Comparison of ENCODE assay signal across 10 cellular contexts in genomic region chr7:77482015-77482414, GRCh38. TPM values are rescaled to one million over a fixed set of nuclear protein-coding genes. Genes with fewer than 3 reads are reported as not detected.
DNase-seq lines count a peak whose midpoint lies in the region; ATAC-seq and TF ChIP-seq lines count a peak whose summit lies in the region.
"Had no signal": no experiment of that assay in that cellular context is flagged by ENCODE, and none has a peak within 500 bp of the region (broad histone marks: within the 10 kb centered on the region; RNA-seq: fewer than 3 reads in every experiment).

No MANE protein-coding gene starts in this region.

- WGBS in stomach, 5 donors: 29 to 50% (median 32%) methylated on average over 3 of the region's 3 CpGs

- ATAC-seq in GM21447 (IDR thresholded peaks at IDR 0.05; ENCODE audit: unreplicated experiment): no peak
- no peak for ATAC-seq in GM19324 (IDR thresholded peaks at IDR 0.05; ENCODE audit: low FRiP score, unreplicated experiment)

- H3K36me3 ChIP-seq in stomach: no peaks in the 10 kb centered on the region
- H3K36me3 ChIP-seq: MG63, tibial artery had no signal

- no peak for TF ChIP-seq POLR2A in stomach (IDR thresholded peaks at IDR 0.05)

- no peak overlapping the region for H3K27ac Mint-ChIP-seq in progenitor cell of endocrine pancreas

- no peak overlapping the region for H3K4me3 Mint-ChIP-seq in progenitor cell of endocrine pancreas (ENCODE audit: low read depth)

- H3K36me3 Mint-ChIP-seq in progenitor cell of endocrine pancreas (ENCODE audit: insufficient read depth): no peaks in the 10 kb centered on the region

- DNase-seq in SKM-1 treated with dmso at 0.1 percent for 144 hours (lab: John Stamatoyannopoulos, UW; ENCODE audit: unreplicated experiment) (peak; percentile 37), iris pigment epithelial cell (ENCODE audit: low read depth) (peak; percentile 34), stomach (peak; percentile 69), GM19238 (ENCODE audit: insufficient read length, low spot score) (no peak), progenitor cell of endocrine pancreas (ENCODE audit: low spot score, unreplicated experiment) (no peak)
- DNase-seq: MG63, tibial artery had no signal

- peaks cover 5% of the 10 kb centered on the region for H3K27me3 Mint-ChIP-seq in progenitor cell of endocrine pancreas

- intact Hi-C loops in stomach (cut with DNase I; ENCODE audit: low total_unique reads): no loop called here

- no peak for TF ChIP-seq CTCF in stomach (IDR thresholded peaks at IDR 0.05)
- TF ChIP-seq CTCF in progenitor cell of endocrine pancreas (IDR thresholded peaks at IDR 0.05; ENCODE audit: unreplicated experiment): no peak

- no peaks in the 10 kb centered on the region for H3K9me3 Mint-ChIP-seq in progenitor cell of endocrine pancreas (ENCODE audit: low read depth)

- H3K27me3 ChIP-seq in stomach: no peaks in the 10 kb centered on the region
- H3K27me3 ChIP-seq: MG63, tibial artery had no signal

- no peak overlapping the region for H3K4me3 ChIP-seq in stomach
- H3K4me3 ChIP-seq: MG63, tibial artery had no signal

- H3K4me1 Mint-ChIP-seq in progenitor cell of endocrine pancreas (ENCODE audit: low read depth): peaks cover 1% of the 10 kb centered on the region

- peak overlapping the region in 3 of 5 donors; percentile 47 to 70 (median 61) for H3K27ac ChIP-seq in stomach
- H3K27ac ChIP-seq: tibial artery had no signal

- H3K4me1 ChIP-seq in stomach: peaks cover 0 to 7% (median 0%) of the 10 kb centered on the region in 4 donors
- H3K4me1 ChIP-seq: tibial artery had no signal

- no peaks in the 10 kb centered on the region for H3K9me3 ChIP-seq in stomach
- H3K9me3 ChIP-seq: MG63, tibial artery had no signal

- TF ChIP-seq EP300 in Ishikawa (IDR thresholded peaks at IDR 0.05; ENCODE audit: borderline replicate concordance) (no peak), stomach (IDR thresholded peaks at IDR 0.05) (no peak)

- TF ChIP-seq RAD21 in Ishikawa (IDR thresholded peaks at IDR 0.05; ENCODE audit: low read depth): no peak

TF ChIP-seq in Ishikawa, 13 proteins besides CTCF, POLR2A, EP300 and RAD21:
- TF ChIP-seq CEBPB (IDR thresholded peaks at IDR 0.05): peak; percentile 99
- TF ChIP-seq CREB1 (IDR thresholded peaks at IDR 0.05; ENCODE audit: low read depth): no peak
TF ChIP-seq in Ishikawa: peak in this region for 1.

RNA-seq across cellular contexts. Expression of gene PTPN12, which starts 55.1 kb away (rescaled TPM):
- total RNA-seq in stomach (100 to 1,000 TPM in 1 of 5 donors, 10 to 100 TPM in 3, 1 to 10 TPM in 1; 8.4 to 147 (median 81.4) TPM), progenitor cell of endocrine pancreas (131 and 140 TPM in 2 replicates)
- 10 to 100 TPM; 26.4 to 35.6 (median 27.6) TPM for polyA plus RNA-seq in stomach

Comparison
In these comparisons a context has a peak if more than half of its experiments do, and no peak if none do; other contexts are left out.
1. DNase-seq: peak in SKM-1 treated with dmso at 0.1 percent for 144 hours (single experiment), iris pigment epithelial cell (single experiment) and stomach (single experiment); none in GM19238 (single experiment) and progenitor cell of endocrine pancreas (single experiment).